10 cellular contexts compared by ENCODE assay signal in genomic region chr4:74397748-74398426, GRCh38. TPM values are rescaled to one million over a fixed set of nuclear protein-coding genes. Genes with fewer than 3 reads are reported as not detected.
DNase-seq lines count a peak whose midpoint lies in the region; ATAC-seq and TF ChIP-seq lines count a peak whose summit lies in the region.
"Had no signal": no experiment of that assay in that cellular context is flagged by ENCODE, and none has a peak within 500 bp of the region (broad histone marks: within the 10 kb centered on the region; RNA-seq: fewer than 3 reads in every experiment).

No MANE protein-coding gene starts in this region.

- TF ChIP-seq CTCF in C4-2B (conservative IDR thresholded peaks at IDR 0.05) = no peak

- H3K27ac ChIP-seq in C4-2B = 0 out of 2 replicates have a peak overlapping the region, but pooled peaks have one; percentile 27

- peaks cover 8% of the 10 kb centered on the region for H3K4me1 Mint-ChIP-seq in T-helper 17 cell

- no peaks in the 10 kb centered on the region for H3K9me3 ChIP-seq in T-helper 17 cell (ENCODE audit: control insufficient read depth, low read length, poor library complexity, severe bottlenecking)

- no peaks in the 10 kb centered on the region for H3K27me3 Mint-ChIP-seq in T-helper 17 cell

- ATAC-seq in GM21515 (IDR thresholded peaks at IDR 0.05; ENCODE audit: unreplicated experiment) (peak; percentile 57), T-helper 17 cell (peak; percentile 76), GM19455 (IDR thresholded peaks at IDR 0.05; ENCODE audit: unreplicated experiment) (no peak)

- DNase-seq in T-helper 17 cell = no peak
- peak; percentile 21 for DNase-seq in medulla oblongata (ENCODE audit: extremely low spot score)
- DNase-seq in 8988T = no peak
- no peak for DNase-seq in HCEC 1CT
- DNase-seq in GM19240 (ENCODE audit: insufficient read length, low spot score) = no peak
- DNase-seq: trophoblast cell had no signal

- H3K27ac Mint-ChIP-seq in T-helper 17 cell = peak overlapping the region; percentile 95

- peak overlapping the region; percentile 99 for H3K4me3 Mint-ChIP-seq in T-helper 17 cell

- H3K36me3 Mint-ChIP-seq in T-helper 17 cell (ENCODE audit: low read depth) = peaks cover 2% of the 10 kb centered on the region

RNA-seq across cellular contexts. Expression of gene EREG, which starts 32.9 kb away (rescaled TPM):
- 1 to 10 TPM; 1.1 to 6.2 TPM for total RNA-seq in T-helper 17 cell
- total RNA-seq: T-helper 2 cell treated with Interferon-gamma antibody and Interleukin-4, amounts not matched to agents 100 ng/mL and 5 ng/mL, for 36 hours had no signal

RNA-seq across cellular contexts. Expression of gene AREG, which starts 47.0 kb away (rescaled TPM):
- 10 to 100 TPM; 15.0 to 17.3 TPM for total RNA-seq in T-helper 17 cell
- total RNA-seq: T-helper 2 cell treated with Interferon-gamma antibody and Interleukin-4, amounts not matched to agents 100 ng/mL and 5 ng/mL, for 36 hours had no signal
